Comparison of ENCODE assay signal across 22 cellular contexts in genomic region chr4:8204576-8205227, GRCh38. TPM values are rescaled to one million over a fixed set of nuclear protein-coding genes. Genes with fewer than 3 reads are reported as not detected.
DNase-seq lines count a peak whose midpoint lies in the region; ATAC-seq and TF ChIP-seq lines count a peak whose summit lies in the region.
"Had no signal": no experiment of that assay in that cellular context is flagged by ENCODE, and none has a peak within 500 bp of the region (broad histone marks: within the 10 kb centered on the region; RNA-seq: fewer than 3 reads in every experiment).

No MANE protein-coding gene starts in this region.

- ATAC-seq in central memory CD8-positive, alpha-beta T cell (replicated peaks; ENCODE audit: extremely low read depth, poor library complexity, severe bottlenecking), result no peak
- ATAC-seq in naive B cell (ENCODE audit: low read depth in 2 of 2) (no peak), GM19324 (IDR thresholded peaks at IDR 0.05; ENCODE audit: low FRiP score, unreplicated experiment) (no peak)
- ATAC-seq in activated CD8-positive, alpha-beta T cell treated with anti-CD3 and anti-CD28 coated beads, Interleukin-2, amount 10 ng/mL, durations not matched to agents 7 days and 5 days, result no peak
- ATAC-seq: GM23338, Panc1 had no signal

- no peak overlapping the region for H2AFZ ChIP-seq in osteoblast (ENCODE audit: low read length)
- H2AFZ ChIP-seq: GM23338 had no signal

- H4K20me1 ChIP-seq in BLaER1 treated with 17β-estradiol and CSF1 and Interleukin-3, amounts not matched to agents 10 nM and 100 nM, result peaks cover 16 to 90% (median 48%) of the 10 kb centered on the region in 11 experiments; a peak in 20 of 22 replicates
- peaks cover 22% of the 10 kb centered on the region for H4K20me1 ChIP-seq in osteoblast (ENCODE audit: insufficient read depth, low read length)

- POLR2A ChIA-PET in activated CD8-positive, alpha-beta T cell treated with anti-CD3 and anti-CD28 coated beads, Interleukin-2, amount 10 ng/mL, durations not matched to agents 7 days and 5 days (lab: Charles Lee), result no interaction called here

- CTCF ChIA-PET in activated CD8-positive, alpha-beta T cell treated with anti-CD3 and anti-CD28 coated beads, Interleukin-2, amount 10 ng/mL, durations not matched to agents 7 days and 5 days (lab: Charles Lee), result no interaction called here

- peaks cover 0 to 82% (median 17%) of the 10 kb centered on the region in 11 experiments; a peak in 17 of 22 replicates for H3K36me3 ChIP-seq in BLaER1 treated with 17β-estradiol and CSF1 and Interleukin-3, amounts not matched to agents 10 nM and 100 nM
- H3K36me3 ChIP-seq in KOPT-K1 (ENCODE audit: insufficient read depth, low read length), result peaks cover 6% of the 10 kb centered on the region; the same call in 1 of the 2 replicates
- peaks cover 5% of the 10 kb centered on the region for H3K36me3 ChIP-seq in osteoblast (ENCODE audit: insufficient read depth, low read length)

- peak overlapping the region; percentile 6 to 97 (median 81); a peak in 17 of 22 replicates for H3K9ac ChIP-seq in BLaER1 treated with 17β-estradiol and CSF1 and Interleukin-3, amounts not matched to agents 10 nM and 100 nM

- no peaks in the 10 kb centered on the region for H3K9me3 Mint-ChIP-seq in central memory CD8-positive, alpha-beta T cell
- no peaks in the 10 kb centered on the region for H3K9me3 Mint-ChIP-seq in naive B cell
- H3K9me3 Mint-ChIP-seq in activated CD8-positive, alpha-beta T cell treated with anti-CD3 and anti-CD28 coated beads, Interleukin-2, amount 10 ng/mL, durations not matched to agents 7 days and 5 days (ENCODE audit: insufficient read depth), result no peaks in the 10 kb centered on the region
- H3K9me3 Mint-ChIP-seq: GM23338 had no signal

- H3K36me3 Mint-ChIP-seq in central memory CD8-positive, alpha-beta T cell (ENCODE audit: insufficient read depth), result peaks cover 32% of the 10 kb centered on the region
- no peaks in the 10 kb centered on the region for H3K36me3 Mint-ChIP-seq in naive B cell
- no peaks in the 10 kb centered on the region for H3K36me3 Mint-ChIP-seq in activated CD8-positive, alpha-beta T cell treated with anti-CD3 and anti-CD28 coated beads, Interleukin-2, amount 10 ng/mL, durations not matched to agents 7 days and 5 days (ENCODE audit: low read depth)

- peak overlapping the region in 5 of 10 experiments; percentile 81 to 94 (median 91); a peak in 6 of 20 replicates for H3K4me3 ChIP-seq in BLaER1 treated with 17β-estradiol and CSF1 and Interleukin-3, amounts not matched to agents 10 nM and 100 nM
- H3K4me3 ChIP-seq in osteoblast (ENCODE audit: insufficient read depth, low read length), result no peak overlapping the region
- H3K4me3 ChIP-seq: GM23338 had no signal

- H3K4me2 ChIP-seq in BLaER1 treated with 17β-estradiol and CSF1 and Interleukin-3, amounts not matched to agents 10 nM and 100 nM, result peak overlapping the region; percentile 92 to 100 (median 99)
- H3K4me2 ChIP-seq in osteoblast (ENCODE audit: insufficient read depth, low read length), result no peak overlapping the region
- H3K4me2 ChIP-seq: GM23338 had no signal

- peaks cover 25% of the 10 kb centered on the region for H3K79me2 ChIP-seq in osteoblast (ENCODE audit: insufficient read depth, low read length)

- no peak for TF ChIP-seq CTCF in osteoblast (IDR thresholded peaks at IDR 0.05; ENCODE audit: extremely low read depth, low read depth, low read length)

- H3K27me3 ChIP-seq in BLaER1 treated with 17β-estradiol and CSF1 and Interleukin-3, amounts not matched to agents 10 nM and 100 nM, result no peaks in the 10 kb centered on the region
- no peaks in the 10 kb centered on the region for H3K27me3 ChIP-seq in osteoblast (ENCODE audit: insufficient read depth, low read length)

- H3K27me3 Mint-ChIP-seq in central memory CD8-positive, alpha-beta T cell, result no peaks in the 10 kb centered on the region
- no peaks in the 10 kb centered on the region for H3K27me3 Mint-ChIP-seq in naive B cell
- H3K27me3 Mint-ChIP-seq in activated CD8-positive, alpha-beta T cell treated with anti-CD3 and anti-CD28 coated beads, Interleukin-2, amount 10 ng/mL, durations not matched to agents 7 days and 5 days (ENCODE audit: low read depth), result no peaks in the 10 kb centered on the region

- H3K4me3 Mint-ChIP-seq in central memory CD8-positive, alpha-beta T cell, result peak overlapping the region; percentile 29
- peak overlapping the region in 7 of 8 donors; percentile 16 to 93 (median 47) for H3K4me3 Mint-ChIP-seq in naive B cell
- no peak overlapping the region for H3K4me3 Mint-ChIP-seq in activated CD8-positive, alpha-beta T cell treated with anti-CD3 and anti-CD28 coated beads, Interleukin-2, amount 10 ng/mL, durations not matched to agents 7 days and 5 days
- H3K4me3 Mint-ChIP-seq: GM23338 had no signal

- H3K27ac Mint-ChIP-seq in central memory CD8-positive, alpha-beta T cell (ENCODE audit: low read depth), result no peak overlapping the region
- H3K27ac Mint-ChIP-seq in naive B cell, result peak overlapping the region in 3 of 6 donors; percentile 53 to 96 (median 90)
- no peak overlapping the region for H3K27ac Mint-ChIP-seq in activated CD8-positive, alpha-beta T cell treated with anti-CD3 and anti-CD28 coated beads, Interleukin-2, amount 10 ng/mL, durations not matched to agents 7 days and 5 days
- H3K27ac Mint-ChIP-seq: GM23338 had no signal

- H3K27ac ChIP-seq in BLaER1 treated with 17β-estradiol and CSF1 and Interleukin-3, amounts not matched to agents 10 nM and 100 nM, result peak overlapping the region in 7 of 11 experiments; percentile 8 to 87 (median 62); a peak in 12 of 22 replicates
- H3K27ac ChIP-seq in KOPT-K1 (ENCODE audit: low read depth, low read length, poor library complexity, severe bottlenecking), result peak overlapping the region; percentile 69
- H3K27ac ChIP-seq in osteoblast (ENCODE audit: low read depth, low read length), result no peak overlapping the region

- peaks cover 80 to 100% (median 98%) of the 10 kb centered on the region in 10 experiments for H3K4me1 ChIP-seq in BLaER1 treated with 17β-estradiol and CSF1 and Interleukin-3, amounts not matched to agents 10 nM and 100 nM
- H3K4me1 ChIP-seq in osteoblast (ENCODE audit: insufficient read depth, low read length), result peaks cover 14% of the 10 kb centered on the region

- DNase-seq in central memory CD8-positive, alpha-beta T cell (ENCODE audit: low spot score in 2 of 2), result no peak
- DNase-seq in naive B cell (no peak), osteoblast (ENCODE audit: insufficient read length, low spot score, missing footprints) (no peak)
- no peak for DNase-seq in activated CD4-positive, alpha-beta T cell treated with anti-CD3 and anti-CD28 coated beads for 1 hour
- no peak for DNase-seq in activated CD8-positive, alpha-beta T cell treated with anti-CD3 and anti-CD28 coated beads, Interleukin-2, amount 10 ng/mL, durations not matched to agents 7 days and 5 days
- DNase-seq: COR-L47, DMS 273 treated with DMSO at 0.1 percent for 48 hours, Karpas-422, MM.1S, NCI-H1092 treated with DMSO at 0.1 percent for 48 hours, NCI-H146, NCI-H2081, NCI-H2171 treated with DMSO at 0.1 percent for 48 hours, NCI-H446, NCI-H526 treated with DMSO at 0.1 percent for 48 hours, Right ventricle myocardium superior, SW 1271 had no signal

- H3K4me1 Mint-ChIP-seq in central memory CD8-positive, alpha-beta T cell, result peaks cover 53% of the 10 kb centered on the region
- peaks cover 56 to 89% (median 72%) of the 10 kb centered on the region in 3 donors for H3K4me1 Mint-ChIP-seq in naive B cell
- H3K4me1 Mint-ChIP-seq in activated CD8-positive, alpha-beta T cell treated with anti-CD3 and anti-CD28 coated beads, Interleukin-2, amount 10 ng/mL, durations not matched to agents 7 days and 5 days (ENCODE audit: low read depth), result peaks cover 31% of the 10 kb centered on the region

- no peaks in the 10 kb centered on the region for H3K9me3 ChIP-seq in BLaER1 treated with 17β-estradiol and CSF1 and Interleukin-3, amounts not matched to agents 10 nM and 100 nM (replicated peaks in 1 of 11)
- H3K9me3 ChIP-seq in KOPT-K1 (ENCODE audit: insufficient read depth, low read length, poor library complexity, severe bottlenecking) (no peaks in the 10 kb centered on the region), osteoblast (ENCODE audit: low read depth, low read length) (no peaks in the 10 kb centered on the region)

RNA-seq across cellular contexts. Expression of gene SH3TC1, which starts 5.6 kb away (rescaled TPM):
- 10 to 100 TPM; 24.1 to 64.3 (median 37.5) TPM for polyA plus RNA-seq in naive B cell (ENCODE audit: low read depth in 6 of 6)
- total RNA-seq in activated CD8-positive, alpha-beta T cell treated with anti-CD3 and anti-CD28 coated beads, Interleukin-2, amount 10 ng/mL, durations not matched to agents 7 days and 5 days, result 1 to 10 TPM; 6.3 to 7.3 TPM
- 3.5 and 3.6 TPM in 2 replicates for total RNA-seq in osteoblast
- polyA plus RNA-seq: GM23338 had no signal

RNA-seq across cellular contexts. Expression of gene ABLIM2, which starts 46.1 kb away (rescaled TPM):
- polyA plus RNA-seq in naive B cell (ENCODE audit: low read depth in 6 of 6), result 1 to 10 TPM in 3 of 6 donors, under 1 TPM in 3; 0.52 to 3.4 (median 1.1) TPM
- under 1 TPM; 0.42 to 0.55 TPM for total RNA-seq in activated CD8-positive, alpha-beta T cell treated with anti-CD3 and anti-CD28 coated beads, Interleukin-2, amount 10 ng/mL, durations not matched to agents 7 days and 5 days
- total RNA-seq in osteoblast, result 0.29 and 0.36 TPM in 2 replicates
